In genomic region chr18:64260810-64261209, GRCh38 we compare ENCODE assay signal across 31 cellular contexts.
"Had no signal": no experiment of that assay in that cellular context is flagged by ENCODE, and none has a peak within 500 bp of the region (broad histone marks: within the 10 kb centered on the region; RNA-seq: fewer than 3 reads in every experiment).

No MANE protein-coding gene starts in this region.

- H3K27me3 ChIP-seq: adrenal gland, body of pancreas, brain microvascular endothelial cell, breast epithelium had no signal

- H3K9me3 ChIP-seq: adrenal gland, body of pancreas, breast epithelium had no signal

- DNase-seq: activated B cell treated with CpG ODN at 0.5 μM for 24 hours; activated CD4-positive, alpha-beta memory T cell treated with anti-CD3 and anti-CD28 coated beads for 36 hours; activated CD4-positive, alpha-beta T cell treated with anti-CD3 and anti-CD28 coated beads for 4 hours; activated CD4-positive, alpha-beta T cell treated with anti-CD3 and anti-CD28 coated beads, Interleukin-2, amount 10 ng/mL, durations not matched to agents 24 days and 14 days; activated CD4-positive, alpha-beta T cell treated with anti-CD3 and anti-CD28 coated beads, Interleukin-2, amount 50 U/mL, for 1 hour; activated CD4-positive, alpha-beta T cell treated with anti-CD3 and anti-CD28 coated beads, Interleukin-2, amount 50 U/mL, for 4 hours; activated CD4-positive, CD25-positive, alpha-beta regulatory T cell treated with anti-CD3 and anti-CD28 coated beads, Interleukin-2, amount 50 U/mL, for 72 hours; activated CD8-positive, alpha-beta memory T cell treated with anti-CD3 and anti-CD28 coated beads, Interleukin-2, amount 50 U/mL, for 4 hours; activated CD8-positive, alpha-beta T cell treated with anti-CD3 and anti-CD28 coated beads for 36 hours; activated effector memory CD4-positive, alpha-beta T cell treated with anti-CD3 and anti-CD28 coated beads, Interleukin-2, amount 50 U/mL, for 16 hours; activated gamma-delta T cell treated with Interleukin-2 at 50 U/mL for 16 hours; activated naive CD4-positive, alpha-beta T cell; activated naive CD4-positive, alpha-beta T cell treated with anti-CD3 and anti-CD28 coated beads for 36 hours; activated naive CD4-positive, alpha-beta T cell treated with anti-CD3 and anti-CD28 coated beads, Interleukin-2, amount 50 U/mL, for 16 hours; activated naive CD8-positive, alpha-beta T cell treated with anti-CD3 and anti-CD28 coated beads for 36 hours; activated T-cell treated with anti-CD3 and anti-CD28 coated beads for 4 hours; activated T-cell treated with anti-CD3 and anti-CD28 coated beads, Interleukin-2, amount 50 U/mL, for 1 hour; activated T-cell treated with anti-CD3 and anti-CD28 coated beads, Interleukin-2, amount 50 U/mL, for 4 hours; activated T-cell treated with anti-CD3 and anti-CD28 coated beads, Interleukin-2, amount 50 U/mL, for 72 hours; adrenal gland; amniotic stem cell; aorta; body of pancreas; brain microvascular endothelial cell; central memory CD4-positive, alpha-beta T cell; T-helper 2 cell; T-helper 9 cell had no signal

- H3K4me1 ChIP-seq: adrenal gland, breast epithelium had no signal

- H3K4me3 ChIP-seq: adrenal gland, body of pancreas, breast epithelium had no signal

- H3K36me3 ChIP-seq: adrenal gland, brain microvascular endothelial cell, breast epithelium had no signal

- FAIRE-seq: astrocyte, TTC549 had no signal

- H3K27ac ChIP-seq: adrenal gland, body of pancreas, brain microvascular endothelial cell, breast epithelium, VCaP had no signal
